In the genomic region with DNA sequence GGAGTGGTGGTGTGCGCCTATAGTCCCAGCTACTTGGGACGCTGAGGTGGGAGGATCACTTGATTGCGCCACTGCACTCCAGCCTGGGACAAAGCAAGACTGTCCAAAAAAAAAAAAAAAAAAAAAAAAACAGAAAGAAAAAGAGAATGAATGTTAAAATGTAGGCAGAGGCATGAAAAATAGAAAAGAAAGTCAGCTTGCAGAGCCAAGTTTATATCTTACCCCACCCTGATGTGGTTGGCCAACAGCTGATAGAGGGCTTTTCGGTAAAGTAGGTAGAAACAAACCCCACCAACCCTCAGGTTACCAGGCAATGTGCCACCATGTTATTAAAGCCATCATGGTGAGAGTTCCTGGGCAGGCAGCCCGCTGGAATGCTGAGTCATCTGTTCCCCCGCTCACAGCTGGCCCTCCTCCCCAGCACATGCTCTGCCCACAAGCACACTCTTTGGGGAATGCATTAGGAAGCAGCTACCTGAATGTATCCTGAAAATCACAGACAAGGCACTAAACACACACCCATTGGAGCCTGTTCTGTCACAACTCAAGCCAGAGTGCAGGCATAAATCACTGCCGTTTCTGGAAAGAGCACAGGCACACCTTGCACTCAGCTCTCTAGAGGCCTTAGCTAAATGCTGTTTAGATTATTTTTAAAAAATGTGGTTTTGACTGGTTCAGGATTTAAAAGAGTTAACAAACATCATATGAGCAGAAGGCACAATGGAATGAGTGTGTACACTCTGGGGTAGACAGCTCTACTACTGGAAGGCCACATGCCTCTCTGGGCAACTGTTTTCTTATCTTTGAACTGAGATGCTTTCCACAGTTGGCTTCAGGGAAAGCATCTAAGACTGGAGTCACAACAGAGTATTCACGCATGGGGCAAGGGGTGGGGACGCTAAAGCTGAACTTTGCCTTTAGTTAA, we compare ENCODE assay signal across 8 cellular contexts.
DNase-seq lines count a peak whose midpoint lies in the region; ATAC-seq and TF ChIP-seq lines count a peak whose summit lies in the region.

No MANE protein-coding gene starts in this region.

- no peak overlapping the region for H2BK12ac ChIP-seq in trophoblast cell (ENCODE audit: low read length)

- H4K12ac ChIP-seq in trophoblast cell (ENCODE audit: low read depth, low read length) = no peak overlapping the region

- DNase-seq in Daoy (ENCODE audit: low read depth) (peak; percentile 97), NCI-H1105 treated with DMSO at 0.1 percent for 48 hours (lab: John Stamatoyannopoulos, UW) (peak; percentile 90), Right ventricle myocardium inferior (ENCODE audit: missing footprints) (peak; percentile 86), trophoblast cell (peak; percentile 73), GM13977 (ENCODE audit: low spot score) (no peak), SKM-1 treated with dmso at 0.1 percent for 144 hours (lab: John Stamatoyannopoulos, UW; ENCODE audit: unreplicated experiment) (no peak)
- DNase-seq in activated naive CD8-positive, alpha-beta T cell treated with anti-CD3 and anti-CD28 coated beads, Interleukin-2, amount 50 U/mL, for 24 hours = peak; percentile 10
- DNase-seq in naive thymus-derived CD8-positive, alpha-beta T cell = no peak

- no peaks in the 10 kb centered on the region for H3K79me2 ChIP-seq in trophoblast cell (ENCODE audit: control insufficient read depth, insufficient read depth, low read length, poor library complexity)

- in situ Hi-C loops in GM13977 (cut with MboI; ENCODE audit: low pct_unique_long_range_greater_than_20kb, low sequenced_read_pairs, unreplicated experiment) = no loop called here

- WGBS in trophoblast cell (ENCODE audit: extremely low coverage, insufficient coverage, insufficient read length) = no CpG with 5 or more reads among the region's 9 CpGs

- H3K36me3 ChIP-seq in trophoblast cell (ENCODE audit: control insufficient read depth in 1 of 2, insufficient read depth in 2 of 2, low read length in 2 of 2) = no peaks in the 10 kb centered on the region

- H3K9me3 ChIP-seq in trophoblast cell (ENCODE audit: insufficient read depth, low read depth, low read length) = no peaks in the 10 kb centered on the region

- H3K27ac Mint-ChIP-seq in activated naive CD8-positive, alpha-beta T cell treated with anti-CD3 and anti-CD28 coated beads, Interleukin-2, amount 50 U/mL, for 24 hours = no peak overlapping the region
- no peak overlapping the region for H3K27ac Mint-ChIP-seq in naive thymus-derived CD8-positive, alpha-beta T cell

- H3K9ac ChIP-seq in trophoblast cell (ENCODE audit: low read length) = no peak overlapping the region

- no peak overlapping the region for H3K14ac ChIP-seq in trophoblast cell (ENCODE audit: low read length)

- no peak overlapping the region for H2AK5ac ChIP-seq in trophoblast cell (ENCODE audit: low read length)

- H3K79me1 ChIP-seq in trophoblast cell (ENCODE audit: low read length) = peaks cover 3% of the 10 kb centered on the region

- no peak overlapping the region for H4K8ac ChIP-seq in trophoblast cell (ENCODE audit: low read depth, low read length)

- H3K18ac ChIP-seq in trophoblast cell (ENCODE audit: low read length) = no peak overlapping the region

- POLR2A ChIA-PET in naive thymus-derived CD8-positive, alpha-beta T cell (lab: Charles Lee) = no interaction called here

- no peak overlapping the region for H2AFZ ChIP-seq in trophoblast cell (ENCODE audit: insufficient read depth, low read length, poor library complexity)

- H3K23ac ChIP-seq in trophoblast cell (ENCODE audit: low read length) = no peak overlapping the region

- no peaks in the 10 kb centered on the region for H3K27me3 ChIP-seq in trophoblast cell (ENCODE audit: insufficient read depth, low read length)

- no peak overlapping the region for H3K4ac ChIP-seq in trophoblast cell (ENCODE audit: low read depth, low read length)

- H3K9me3 Mint-ChIP-seq in activated naive CD8-positive, alpha-beta T cell treated with anti-CD3 and anti-CD28 coated beads, Interleukin-2, amount 50 U/mL, for 24 hours = no peaks in the 10 kb centered on the region
- no peaks in the 10 kb centered on the region for H3K9me3 Mint-ChIP-seq in naive thymus-derived CD8-positive, alpha-beta T cell

- H3K36me3 Mint-ChIP-seq in activated naive CD8-positive, alpha-beta T cell treated with anti-CD3 and anti-CD28 coated beads, Interleukin-2, amount 50 U/mL, for 24 hours (ENCODE audit: low read depth) = peaks cover 10% of the 10 kb centered on the region
- H3K36me3 Mint-ChIP-seq in naive thymus-derived CD8-positive, alpha-beta T cell = peaks cover 0 to 13% (median 5%) of the 10 kb centered on the region in 3 donors

- no peaks in the 10 kb centered on the region for H3K27me3 Mint-ChIP-seq in activated naive CD8-positive, alpha-beta T cell treated with anti-CD3 and anti-CD28 coated beads, Interleukin-2, amount 50 U/mL, for 24 hours
- no peaks in the 10 kb centered on the region for H3K27me3 Mint-ChIP-seq in naive thymus-derived CD8-positive, alpha-beta T cell

- peak overlapping the region; percentile 53 for H3K4me2 ChIP-seq in trophoblast cell (ENCODE audit: low read length)

- peaks cover 12 to 19% of the 10 kb centered on the region in 2 experiments for H3K4me1 ChIP-seq in trophoblast cell (ENCODE audit: control insufficient read depth in 1 of 2, insufficient read depth in 2 of 2, low read length in 2 of 2)

- TF ChIP-seq CTCF in GM13977 (IDR thresholded peaks at IDR 0.05; ENCODE audit: extremely low read depth, insufficient read depth, missing control alignments) = no peak

- no peak overlapping the region for H4K91ac ChIP-seq in trophoblast cell (ENCODE audit: low read depth, low read length)

- no peak overlapping the region for H2BK120ac ChIP-seq in trophoblast cell (ENCODE audit: insufficient read depth, low read length, poor library complexity)

- peaks cover 17% of the 10 kb centered on the region for H3K4me1 Mint-ChIP-seq in activated naive CD8-positive, alpha-beta T cell treated with anti-CD3 and anti-CD28 coated beads, Interleukin-2, amount 50 U/mL, for 24 hours
- peaks cover 10 to 18% (median 14%) of the 10 kb centered on the region in 4 donors for H3K4me1 Mint-ChIP-seq in naive thymus-derived CD8-positive, alpha-beta T cell

- H2BK5ac ChIP-seq in trophoblast cell (ENCODE audit: low read depth, low read length, poor library complexity) = no peak overlapping the region

- H3K4me3 Mint-ChIP-seq in activated naive CD8-positive, alpha-beta T cell treated with anti-CD3 and anti-CD28 coated beads, Interleukin-2, amount 50 U/mL, for 24 hours = no peak overlapping the region
- H3K4me3 Mint-ChIP-seq in naive thymus-derived CD8-positive, alpha-beta T cell = no peak overlapping the region

- peak; percentile 12 for ATAC-seq in activated naive CD8-positive, alpha-beta T cell treated with anti-CD3 and anti-CD28 coated beads, Interleukin-2, amount 50 U/mL, for 24 hours
- peak; percentile 96 for ATAC-seq in Right ventricle myocardium inferior
- no peak for ATAC-seq in naive thymus-derived CD8-positive, alpha-beta T cell

- peak overlapping the region; percentile 67 for H3K27ac ChIP-seq in trophoblast cell (ENCODE audit: low read depth, low read length)

- no peak overlapping the region for H3K4me3 ChIP-seq in trophoblast cell (ENCODE audit: low read depth, low read length)

- intact Hi-C loops in Right ventricle myocardium inferior (cut with DNase I) = no loop called here

Comparison
In these comparisons a context has a peak if more than half of its experiments do, and no peak if none do; other contexts are left out.
1. DNase-seq: peak in Daoy (single experiment), NCI-H1105 treated with DMSO at 0.1 percent for 48 hours (single experiment), activated naive CD8-positive, alpha-beta T cell treated with anti-CD3 and anti-CD28 coated beads, Interleukin-2, amount 50 U/mL, for 24 hours (single experiment), Right ventricle myocardium inferior (single experiment) and trophoblast cell (2 of 2); none in GM13977 (single experiment), SKM-1 treated with dmso at 0.1 percent for 144 hours (single experiment) and naive thymus-derived CD8-positive, alpha-beta T cell (0 of 10).
2. ATAC-seq: peak in activated naive CD8-positive, alpha-beta T cell treated with anti-CD3 and anti-CD28 coated beads, Interleukin-2, amount 50 U/mL, for 24 hours (single experiment) and Right ventricle myocardium inferior (single experiment); none in naive thymus-derived CD8-positive, alpha-beta T cell (0 of 2).